ENCODE assay signal across 10 cellular contexts in the genomic region with DNA sequence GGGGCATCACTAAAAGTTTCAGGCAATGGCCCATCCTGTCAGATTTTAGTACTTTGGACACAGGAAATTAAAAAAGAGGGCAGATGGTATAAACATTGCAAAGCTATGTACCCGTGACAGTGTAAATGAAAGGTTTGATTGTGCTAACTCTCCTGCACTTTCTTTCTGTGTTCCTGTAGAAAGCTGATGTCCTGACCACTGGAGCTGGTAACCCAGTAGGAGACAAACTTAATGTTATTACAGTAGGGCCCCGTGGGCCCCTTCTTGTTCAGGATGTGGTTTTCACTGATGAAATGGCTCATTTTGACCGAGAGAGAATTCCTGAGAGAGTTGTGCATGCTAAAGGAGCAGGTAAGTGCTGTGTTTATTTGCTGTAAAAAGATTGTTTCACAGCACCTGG. TPM values are rescaled to one million over a fixed set of nuclear protein-coding genes. Genes with fewer than 3 reads are reported as not detected.
DNase-seq lines count a peak whose midpoint lies in the region; ATAC-seq and TF ChIP-seq lines count a peak whose summit lies in the region.
"Had no signal": no experiment of that assay in that cellular context is flagged by ENCODE, and none has a peak within 500 bp of the region (broad histone marks: within the 10 kb centered on the region; RNA-seq: fewer than 3 reads in every experiment).

No MANE protein-coding gene starts in this region.

- H3K4me2 ChIP-seq in DOHH2 (ENCODE audit: low read length) = peak overlapping the region; percentile 34

- no peaks in the 10 kb centered on the region for H3F3A ChIP-seq in DOHH2 (ENCODE audit: control insufficient read depth, insufficient read depth)

- intact Hi-C loops in left lung (cut with DNase I) = no loop called here

- H3K4me1 ChIP-seq in DOHH2 (ENCODE audit: control insufficient read depth, low read length) (peaks cover 31% of the 10 kb centered on the region), left lung (peaks cover 0 to 81% of the 10 kb centered on the region in 2 donors)

- no peaks in the 10 kb centered on the region for H3K9me2 ChIP-seq in DOHH2 (replicated peaks; ENCODE audit: control insufficient read depth, low read length)

- DNase-seq in SKM-1 treated with dmso at 0.1 percent for 144 hours (lab: John Stamatoyannopoulos, UW; ENCODE audit: unreplicated experiment) = peak; percentile 42
- no peak for DNase-seq in left lung
- DNase-seq in activated CD8-positive, alpha-beta memory T cell treated with anti-CD3 and anti-CD28 coated beads for 24 hours = no peak
- no peak for DNase-seq in NCI-H2107 treated with DMSO at 0.1 percent for 48 hours (lab: John Stamatoyannopoulos, UW; ENCODE audit: unreplicated experiment)
- no peak for DNase-seq in NCI-H128 (lab: John Stamatoyannopoulos, UW; ENCODE audit: unreplicated experiment)
- DNase-seq in NK-92 (lab: John Stamatoyannopoulos, UW; ENCODE audit: unreplicated experiment) = no peak
- DNase-seq: caudate nucleus had no signal

- no peaks in the 10 kb centered on the region for H3K79me2 ChIP-seq in DOHH2 (ENCODE audit: control insufficient read depth, low read length)

- H3K27ac ChIP-seq in DOHH2 (ENCODE audit: low read depth, low read length) (no peak overlapping the region), left lung (peak overlapping the region in 1 of 2 donors; percentile 81)
- H3K27ac ChIP-seq: vagina had no signal

- ATAC-seq in GM21825 (IDR thresholded peaks at IDR 0.05; ENCODE audit: unreplicated experiment) (peak; percentile 70), left lung (peak; percentile 33)

- H3K9me3 ChIP-seq in DOHH2 (ENCODE audit: control insufficient read depth, insufficient read depth, low read length) = no peaks in the 10 kb centered on the region
- H3K9me3 ChIP-seq in left lung = no peaks in the 10 kb centered on the region
- H3K9me3 ChIP-seq: vagina had no signal

- H3K4me3 ChIP-seq in DOHH2 (ENCODE audit: low read length) = no peak overlapping the region
- no peak overlapping the region for H3K4me3 ChIP-seq in left lung
- H3K4me3 ChIP-seq: vagina had no signal

- no peak for TF ChIP-seq CTCF in DOHH2 (IDR thresholded peaks at IDR 0.05; ENCODE audit: low read depth, low read length, poor library complexity, severe bottlenecking)
- TF ChIP-seq CTCF in left lung (IDR thresholded peaks at IDR 0.05) = no peak

- H3K36me3 ChIP-seq in DOHH2 (ENCODE audit: control insufficient read depth, low read length) = peaks cover 8% of the 10 kb centered on the region; the same call in 1 of the 2 replicates
- peaks cover 0 to 47% of the 10 kb centered on the region in 2 donors for H3K36me3 ChIP-seq in left lung

- H4K20me1 ChIP-seq in DOHH2 (ENCODE audit: control insufficient read depth, insufficient read depth, low read depth, low read length) = no peaks in the 10 kb centered on the region

- H3K27me3 ChIP-seq in DOHH2 (ENCODE audit: control insufficient read depth, low read length) = no peaks in the 10 kb centered on the region
- no peaks in the 10 kb centered on the region for H3K27me3 ChIP-seq in left lung
- H3K27me3 ChIP-seq: vagina had no signal

RNA-seq across cellular contexts. Expression of a gene that starts 10.3 kb away (rescaled TPM):
- total RNA-seq in left lung = 100 to 1,000 TPM; 146 to 214 TPM
